ENCODE assay signal across 31 cellular contexts in the genomic region with DNA sequence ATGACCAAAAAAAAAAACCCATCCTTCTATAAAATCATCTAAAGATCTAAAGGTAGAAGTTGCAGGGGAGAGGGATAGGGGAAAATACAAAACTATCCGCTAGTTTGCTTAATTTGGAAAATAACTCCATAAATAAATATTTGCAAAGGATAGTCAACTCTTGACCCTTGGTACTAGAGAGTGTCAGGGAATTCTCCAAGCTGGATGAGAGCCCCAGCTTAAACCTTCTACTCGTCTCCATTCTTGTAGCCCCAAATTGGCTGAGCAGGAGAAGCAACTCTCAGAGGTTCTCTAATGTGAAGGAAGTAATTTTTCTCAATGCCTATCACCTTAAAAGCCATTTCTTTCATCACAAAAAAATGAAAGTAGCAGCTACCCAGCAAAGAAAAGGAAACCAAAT.
"Had no signal": no experiment of that assay in that cellular context is flagged by ENCODE, and none has a peak within 500 bp of the region (broad histone marks: within the 10 kb centered on the region; RNA-seq: fewer than 3 reads in every experiment).

No MANE protein-coding gene starts in this region.

- H3K79me2 ChIP-seq: parathyroid adenoma had no signal

- ATAC-seq: naive thymus-derived CD8-positive, alpha-beta T cell; natural killer cell treated with Interleukin-12 subunit alpha and Interleukin-12 subunit beta and Interleukin-15 and Interleukin-18, amount 100 ng/mL, for 72 hours; right cardiac atrium; sciatic nerve; stimulated activated memory B cell treated with anti-CD40 and anti-IgM and Interleukin-4, amounts not matched to agents 10 μg/mL and 1 μg/mL and 100 μg/mL, for 72 hours; stimulated activated naive CD8-positive, alpha-beta T cell treated with anti-CD3 and anti-CD28 coated beads, Interleukin-15, amount 100 ng/mL, for 72 hours; stimulated activated naive CD8-positive, alpha-beta T cell treated with anti-CD3 and anti-CD28 coated beads, Interleukin-15, Interleukin-2, amounts not matched to agents 100 U/mL and 50 U/mL, for 24 hours; upper lobe of right lung had no signal

- H3K4me2 ChIP-seq: smooth muscle cell had no signal

- H3K9ac ChIP-seq: parathyroid adenoma had no signal

- H3K9me3 Mint-ChIP-seq: naive thymus-derived CD8-positive, alpha-beta T cell; natural killer cell treated with Interleukin-12 subunit alpha and Interleukin-12 subunit beta and Interleukin-15 and Interleukin-18, amount 100 ng/mL, for 72 hours; stimulated activated memory B cell treated with anti-CD40 and anti-IgM and Interleukin-4, amounts not matched to agents 10 μg/mL and 1 μg/mL and 100 μg/mL, for 72 hours; stimulated activated naive CD8-positive, alpha-beta T cell treated with anti-CD3 and anti-CD28 coated beads, Interleukin-15, amount 100 ng/mL, for 72 hours had no signal

- H3K27ac Mint-ChIP-seq: naive B cell; stimulated activated memory B cell treated with anti-CD40 and anti-IgM and Interleukin-4, amounts not matched to agents 10 μg/mL and 1 μg/mL and 100 μg/mL, for 72 hours; stimulated activated naive CD8-positive, alpha-beta T cell treated with anti-CD3 and anti-CD28 coated beads, Interleukin-15, amount 100 ng/mL, for 72 hours had no signal

- H3K27me3 Mint-ChIP-seq: naive B cell; naive thymus-derived CD8-positive, alpha-beta T cell; natural killer cell treated with Interleukin-12 subunit alpha and Interleukin-12 subunit beta and Interleukin-15 and Interleukin-18, amount 100 ng/mL, for 72 hours; stimulated activated memory B cell treated with anti-CD40 and anti-IgM and Interleukin-4, amounts not matched to agents 10 μg/mL and 1 μg/mL and 100 μg/mL, for 72 hours; stimulated activated naive CD8-positive, alpha-beta T cell treated with anti-CD3 and anti-CD28 coated beads, Interleukin-15, amount 100 ng/mL, for 72 hours had no signal

- H3K9me3 ChIP-seq: ovary, prostate gland, spleen, suprapubic skin, testis, tibial artery, upper lobe of right lung, uterus had no signal

- H3K4me3 ChIP-seq: ovary, prostate gland, skin epidermis, smooth muscle cell, spleen, suprapubic skin, testis, tibial artery, upper lobe of right lung, uterus had no signal

- H3K36me3 Mint-ChIP-seq: natural killer cell treated with Interleukin-12 subunit alpha and Interleukin-12 subunit beta and Interleukin-15 and Interleukin-18, amount 100 ng/mL, for 72 hours; stimulated activated memory B cell treated with anti-CD40 and anti-IgM and Interleukin-4, amounts not matched to agents 10 μg/mL and 1 μg/mL and 100 μg/mL, for 72 hours had no signal

- H3K4me1 ChIP-seq: parathyroid adenoma, prostate gland, suprapubic skin, testis, tibial artery, uterus had no signal

- DNase-seq: naive B cell; naive thymus-derived CD8-positive, alpha-beta T cell; nephron progenitor cell; occipital lobe; ovary; posterior cingulate gyrus; right cardiac atrium; spleen; stimulated activated CD4-positive, alpha-beta T cell treated with anti-CD3 and anti-CD28 coated beads, Interleukin-12 subunit alpha, Interleukin-12 subunit beta, amount 100 ng/mL, for 4 hours; stimulated activated CD4-positive, alpha-beta T cell treated with anti-CD3 and anti-CD28 coated beads, Interleukin-1b, Interleukin-23, amount 100 ng/mL, for 48 hours; stimulated activated CD4-positive, alpha-beta T cell treated with anti-CD3 and anti-CD28 coated beads, Interleukin-4, amount 100 ng/mL, for 1 hour; stimulated activated CD4-positive, alpha-beta T cell treated with anti-CD3 and anti-CD28 coated beads, Interleukin-4, amount 100 ng/mL, for 4 hours; stimulated activated CD8-positive, alpha-beta memory T cell treated with anti-CD3 and anti-CD28 coated beads, Interleukin-4, amount 100 ng/mL, for 48 hours; stimulated activated naive CD4-positive, alpha-beta T cell; stimulated activated naive CD8-positive, alpha-beta T cell treated with anti-CD3 and anti-CD28 coated beads, Interleukin-15, amount 100 ng/mL, for 72 hours; stimulated activated naive CD8-positive, alpha-beta T cell treated with anti-CD3 and anti-CD28 coated beads, Interleukin-15, Interleukin-2, amounts not matched to agents 100 U/mL and 50 U/mL, for 24 hours; substantia nigra; testis; tibial artery; trophoblast cell; upper lobe of right lung; uterus had no signal

- H3K4me3 Mint-ChIP-seq: naive B cell; naive thymus-derived CD8-positive, alpha-beta T cell; natural killer cell treated with Interleukin-12 subunit alpha and Interleukin-12 subunit beta and Interleukin-15 and Interleukin-18, amount 100 ng/mL, for 72 hours; nephron progenitor cell; neural crest cell; stimulated activated memory B cell treated with anti-CD40 and anti-IgM and Interleukin-4, amounts not matched to agents 10 μg/mL and 1 μg/mL and 100 μg/mL, for 72 hours; stimulated activated naive CD8-positive, alpha-beta T cell treated with anti-CD3 and anti-CD28 coated beads, Interleukin-15, amount 100 ng/mL, for 72 hours had no signal

- H3K27ac ChIP-seq: ovary, parathyroid adenoma, prostate gland, skin epidermis, spleen, suprapubic skin, testis, tibial artery, upper lobe of right lung, uterus had no signal

- H3K36me3 ChIP-seq: ovary, prostate gland, suprapubic skin, tibial artery, upper lobe of right lung, uterus had no signal

- H3K27me3 ChIP-seq: ovary, suprapubic skin, testis, tibial artery, upper lobe of right lung, uterus had no signal

- H2AFZ ChIP-seq: parathyroid adenoma had no signal
